Comparison of ENCODE assay signal across 20 cellular contexts in the genomic region with DNA sequence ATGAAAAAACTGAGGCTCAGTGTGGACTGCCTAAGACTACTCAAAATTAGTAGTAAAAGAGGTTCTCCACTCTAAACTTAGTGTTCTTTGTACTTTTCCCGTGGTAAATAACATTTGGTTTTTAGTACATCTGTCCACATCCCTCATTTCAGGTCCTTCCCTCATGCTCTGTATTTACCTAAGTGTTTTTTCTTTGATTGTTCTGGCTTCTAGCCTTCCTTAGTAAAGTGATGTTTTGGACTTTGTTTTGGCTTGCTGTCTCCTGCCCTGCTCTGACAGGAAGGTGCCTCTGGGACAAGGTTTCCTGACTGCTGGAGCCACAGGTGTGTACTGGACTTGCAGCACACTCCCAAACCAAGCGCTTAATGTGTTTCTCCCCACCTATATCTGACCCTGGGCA. TPM values are rescaled to one million over a fixed set of nuclear protein-coding genes. Genes with fewer than 3 reads are reported as not detected.
A peak's percentile ranks its signal among the peaks of the same experiment; 100 is the strongest.
DNase-seq lines count a peak whose midpoint lies in the region; ATAC-seq, FAIRE-seq and TF ChIP-seq lines count a peak whose summit lies in the region.
"Had no signal": no experiment of that assay in that cellular context is flagged by ENCODE, and none has a peak within 500 bp of the region (broad histone marks: within the 10 kb centered on the region; RNA-seq: fewer than 3 reads in every experiment).

No MANE protein-coding gene starts in this region.

- H4K20me1 ChIP-seq in K562 (replicated peaks; ENCODE audit: control insufficient read depth, insufficient read depth, low read length): no peaks in the 10 kb centered on the region

- CTCF ChIA-PET in K562 (lab: Yijun Ruan, JAX; ENCODE audit: low intra/inter-chr PET ratio): no interaction called here

- no peak overlapping the region for H3K27ac Mint-ChIP-seq in stimulated activated effector memory CD8-positive, alpha-beta T cell treated with anti-CD3 and anti-CD28 coated beads, Interleukin-12 subunit alpha, Interleukin-12 subunit beta, amount 100 ng/mL, for 72 hours
- no peak overlapping the region for H3K27ac Mint-ChIP-seq in T-helper 17 cell
- H3K27ac Mint-ChIP-seq: CD8-positive, alpha-beta T cell; HFFc6 had no signal

- H3K36me3 Mint-ChIP-seq in stimulated activated effector memory CD8-positive, alpha-beta T cell treated with anti-CD3 and anti-CD28 coated beads, Interleukin-12 subunit alpha, Interleukin-12 subunit beta, amount 100 ng/mL, for 72 hours: no peaks in the 10 kb centered on the region
- no peaks in the 10 kb centered on the region for H3K36me3 Mint-ChIP-seq in T-helper 17 cell (ENCODE audit: low read depth)
- H3K36me3 Mint-ChIP-seq: CD8-positive, alpha-beta T cell had no signal

- H3K4me2 ChIP-seq in K562 (ENCODE audit: insufficient read depth, low read length): no peak overlapping the region
- H3K4me2 ChIP-seq: A549 had no signal

- H3K9me3 ChIP-seq in K562 (replicated peaks; ENCODE audit: control insufficient read depth, insufficient read depth, low read depth, low read length) (peaks cover 2% of the 10 kb centered on the region; the same call in 1 of the 2 replicates), liver (ENCODE audit: control insufficient read depth in 4 of 4, low read length in 3 of 4) (no peaks in the 10 kb centered on the region), T-helper 17 cell (ENCODE audit: control insufficient read depth, low read length, poor library complexity, severe bottlenecking) (no peaks in the 10 kb centered on the region)
- H3K9me3 ChIP-seq: A549, BE2C, HAP-1 had no signal

- 41% methylated on average over 2 of the region's 2 CpGs for WGBS in K562 (ENCODE audit: insufficient coverage, low coverage, missing lambda C conversion rate)
- 26% methylated on average over 2 of the region's 2 CpGs for WGBS in liver

- intact Hi-C loops in K562 (cut with micrococcal nuclease): no loop called here

- POLR2A ChIA-PET in K562 (lab: Yijun Ruan, JAX): interaction anchor here (0.6 kb wide), 1 partner anchor 58 kb away, joined by 3 read pairs; no protein-coding TSS in a partner anchor

- no peak overlapping the region for H3K4me3 Mint-ChIP-seq in stimulated activated effector memory CD8-positive, alpha-beta T cell treated with anti-CD3 and anti-CD28 coated beads, Interleukin-12 subunit alpha, Interleukin-12 subunit beta, amount 100 ng/mL, for 72 hours
- H3K4me3 Mint-ChIP-seq in T-helper 17 cell: no peak overlapping the region
- H3K4me3 Mint-ChIP-seq: CD8-positive, alpha-beta T cell; HFFc6 had no signal

- TF ChIP-seq RAD21 in K562 (CRISPR knock-in tag; conservative IDR thresholded peaks at IDR 0.05 in 1 of 2, IDR thresholded peaks at IDR 0.05 in 1 of 2): no peak
- peak; percentile 55 to 70 for TF ChIP-seq RAD21 in liver (IDR thresholded peaks at IDR 0.05)

- TF ChIP-seq EP300 in K562 (IDR thresholded peaks at IDR 0.05; ENCODE audit: low read length): no peak

- H3K9me3 Mint-ChIP-seq in stimulated activated effector memory CD8-positive, alpha-beta T cell treated with anti-CD3 and anti-CD28 coated beads, Interleukin-12 subunit alpha, Interleukin-12 subunit beta, amount 100 ng/mL, for 72 hours: no peaks in the 10 kb centered on the region
- H3K9me3 Mint-ChIP-seq: HFFc6 had no signal

- FAIRE-seq in K562 (lab: Jason Lieb, UNC): peak; percentile 55
- no peak for FAIRE-seq in D721Med (lab: Jason Lieb, UNC)
- FAIRE-seq: GM12892, GM19239 had no signal

- DNase-seq in K562 (ENCODE audit: extremely low read depth in 1 of 4, low spot score in 3 of 4) (no peak), D721Med (ENCODE audit: insufficient read length, low spot score) (no peak), iPS-NIHi11 (ENCODE audit: low spot score) (no peak), T-helper 17 cell (no peak)
- no peak for DNase-seq in stimulated activated effector memory CD8-positive, alpha-beta T cell treated with anti-CD3 and anti-CD28 coated beads, Interleukin-12 subunit alpha, Interleukin-12 subunit beta, amount 100 ng/mL, for 72 hours (ENCODE audit: low spot score in 2 of 2)
- DNase-seq: BE2C; CD8-positive, alpha-beta T cell; COR-L47; DND-41; GDM1; GOT3; HFFc6 had no signal

- ATAC-seq in K562 (peak; percentile 57), T-helper 17 cell (no peak)
- peak; percentile 16 for ATAC-seq in stimulated activated effector memory CD8-positive, alpha-beta T cell treated with anti-CD3 and anti-CD28 coated beads, Interleukin-12 subunit alpha, Interleukin-12 subunit beta, amount 100 ng/mL, for 72 hours
- ATAC-seq: CD8-positive, alpha-beta T cell had no signal

- no peak for TF ChIP-seq POLR2A in K562 (conservative IDR thresholded peaks at IDR 0.05)

- no peaks in the 10 kb centered on the region for H3K9me1 ChIP-seq in K562 (ENCODE audit: control insufficient read depth, insufficient read depth, low read length)

- H3K4me3 ChIP-seq in K562 (no peak overlapping the region), liver (ENCODE audit: low read depth in 1 of 3, low read length in 3 of 3) (peak overlapping the region in 1 of 3 donors; percentile 29)
- H3K4me3 ChIP-seq: A549, HAP-1 had no signal

- no peaks in the 10 kb centered on the region for H3K4me1 ChIP-seq in K562 (replicated peaks in 1 of 2; ENCODE audit: control insufficient read depth in 2 of 2, insufficient read depth in 2 of 2, low read length in 2 of 2)
- H3K4me1 ChIP-seq in liver (ENCODE audit: control insufficient read depth in 4 of 4, insufficient read depth in 4 of 4, low read length in 3 of 4): peaks cover 5 to 16% (median 12%) of the 10 kb centered on the region in 4 donors
- H3K4me1 ChIP-seq: A549, BE2C, HAP-1 had no signal

- in situ Hi-C loops in K562 (cut with MboI): no loop called here

- H3K9ac ChIP-seq in K562 (ENCODE audit: insufficient read depth in 1 of 2, low read depth in 2 of 2, low read length in 2 of 2) (no peak overlapping the region), liver (ENCODE audit: low read depth in 1 of 2, low read length in 2 of 2) (peak overlapping the region in 1 of 2 donors; percentile 23)

- TF ChIP-seq CTCF in K562 (IDR thresholded peaks at IDR 0.05 in 2 of 3, conservative IDR thresholded peaks at IDR 0.05 in 1 of 3; ENCODE audit: insufficient read depth in 2 of 3, low read depth in 1 of 3, low read length in 3 of 3) (no peak), liver (IDR thresholded peaks at IDR 0.05; ENCODE audit: low read depth, low read length, missing input control) (no peak), D721Med (IDR thresholded peaks at IDR 0.05; ENCODE audit: insufficient read depth, missing control alignments) (no peak)

- H3K27me3 ChIP-seq in K562 (ENCODE audit: control insufficient read depth in 2 of 2, insufficient read depth in 2 of 2, low read length in 2 of 2) (no peaks in the 10 kb centered on the region), liver (ENCODE audit: control insufficient read depth in 4 of 4, insufficient read depth in 4 of 4, low read length in 3 of 4) (no peaks in the 10 kb centered on the region)
- H3K27me3 ChIP-seq: BE2C had no signal

- peaks cover 2% of the 10 kb centered on the region for H3K27me3 Mint-ChIP-seq in T-helper 17 cell

- no TSS peak for BruUV-seq in K562 (replicated peaks; lab: Mats Ljungman, UMichigan)

- no peaks in the 10 kb centered on the region for H3K79me2 ChIP-seq in K562 (ENCODE audit: control insufficient read depth, insufficient read depth, low read length)

- H3K27ac ChIP-seq in K562 (ENCODE audit: extremely low read depth, low read depth, low read length) (no peak overlapping the region), liver (ENCODE audit: low read depth in 1 of 2, low read length in 2 of 2) (peak overlapping the region; percentile 60 to 63)
- H3K27ac ChIP-seq: A549, C4-2B had no signal

- H3K36me3 ChIP-seq in K562 (ENCODE audit: control insufficient read depth, insufficient read depth, low read length): no peaks in the 10 kb centered on the region
- no peaks in the 10 kb centered on the region for H3K36me3 ChIP-seq in liver (ENCODE audit: control insufficient read depth in 4 of 4, insufficient read depth in 3 of 4, low read depth in 1 of 4, low read length in 3 of 4)
- H3K36me3 ChIP-seq: BE2C, HAP-1 had no signal

- peak overlapping the region; percentile 63 for H2AFZ ChIP-seq in K562 (ENCODE audit: low read depth, low read length)

- no peaks in the 10 kb centered on the region for H3K4me1 Mint-ChIP-seq in stimulated activated effector memory CD8-positive, alpha-beta T cell treated with anti-CD3 and anti-CD28 coated beads, Interleukin-12 subunit alpha, Interleukin-12 subunit beta, amount 100 ng/mL, for 72 hours
- H3K4me1 Mint-ChIP-seq in T-helper 17 cell: no peaks in the 10 kb centered on the region

RNA-seq across cellular contexts. Expression of gene ALDH1A2, which starts 29.9 kb away (rescaled TPM):
- total RNA-seq in K562 (2011; cell fraction: chromatin; rRNA removed; ENCODE audit: low replicate concordance): 198 and 216 TPM in 2 replicates
- 93.6 and 103 TPM in 2 replicates for total RNA-seq in K562 (2011; cell fraction: nucleolus; rRNA removed)
- 137 and 198 TPM in 2 replicates for total RNA-seq in K562 (2011; cell fraction: nucleoplasm; rRNA removed)
- total RNA-seq in K562 (2014; rRNA removed) (231 and 291 TPM in 2 replicates), K562 (2014; rRNA removed; fragmentation: Illumina TruSeq; extraction: Trizol) (333 and 354 TPM in 2 replicates), K562 (2015; rRNA removed; fragmentation: Illumina TruSeq; extraction: Trizol) (328 and 338 TPM in 2 replicates), K562 (2021) (393 and 398 TPM in 2 replicates), liver (10 to 100 TPM in 1 of 2 donors, 1 to 10 TPM in 1; 1.2 to 22.7 TPM), T-helper 17 cell (under 1 TPM in 1 of 2 donors, not detected in 1; 0.47 TPM)
- polyA plus RNA-seq in K562 (2011; rRNA removed) (357 and 368 TPM in 2 replicates), K562 (2014; fragmentation: Illumina TruSeq; extraction: Trizol) (310 and 328 TPM in 2 replicates), K562 (2014; fragmentation: Nextera tagmentation; extraction: Ambion mirVana) (100 to 1,000 TPM; 115 to 185 TPM), K562 (2014; rRNA removed) (347 and 404 TPM in 2 replicates), liver (10 to 100 TPM; 13.4 to 14.5 TPM)
- polyA plus RNA-seq in K562 (2011; cell fraction: cytosol; rRNA removed): 230 and 238 TPM in 2 replicates
- polyA plus RNA-seq in K562 (2011; cell fraction: nucleus; rRNA removed): 194 and 196 TPM in 2 replicates
- polyA plus RNA-seq in K562 (2012): 303 and 340 TPM in 2 replicates
- polyA minus RNA-seq in K562 (2011; rRNA and poly(A)+ RNA removed): 402 and 407 TPM in 2 replicates
- polyA minus RNA-seq in K562 (2011; cell fraction: cytosol; rRNA and poly(A)+ RNA removed): 228 and 368 TPM in 2 replicates
- polyA minus RNA-seq in K562 (2011; cell fraction: nucleus; rRNA and poly(A)+ RNA removed): 133 and 189 TPM in 2 replicates
- total RNA-seq: CD8-positive, alpha-beta T cell; HFFc6; HT1080 had no signal

RNA-seq across cellular contexts. Expression of gene AQP9, which starts 42.8 kb away (rescaled TPM):
- 0.32 and 0.81 TPM in 2 replicates for total RNA-seq in K562 (2011; cell fraction: chromatin; rRNA removed; ENCODE audit: low replicate concordance)
- 0.17 and 0.39 TPM in 2 replicates for total RNA-seq in K562 (2011; cell fraction: nucleolus; rRNA removed)
- 0.29 TPM in 1 of 2 replicates, not detected in the other for total RNA-seq in K562 (2011; cell fraction: nucleoplasm; rRNA removed)
- total RNA-seq in K562 (2014; rRNA removed): 0.05 TPM in 1 of 2 replicates, not detected in the other
- total RNA-seq in K562 (2014; rRNA removed; fragmentation: Illumina TruSeq; extraction: Trizol): 0.06 TPM in 1 of 2 replicates, not detected in the other
- total RNA-seq in K562 (2015; rRNA removed; fragmentation: Illumina TruSeq; extraction: Trizol): 0.07 TPM in 1 of 2 replicates, not detected in the other
- 0.09 TPM in 1 of 2 replicates, not detected in the other for total RNA-seq in K562 (2021)
- polyA plus RNA-seq in K562 (2011; rRNA removed): 0.04 and 0.07 TPM in 2 replicates
- polyA plus RNA-seq in K562 (2011; cell fraction: cytosol; rRNA removed): 0.04 TPM in 1 of 2 replicates, not detected in the other
- 0.20 and 0.31 TPM in 2 replicates for polyA plus RNA-seq in K562 (2011; cell fraction: nucleus; rRNA removed)
- 0.08 and 0.53 TPM in 2 replicates for polyA plus RNA-seq in K562 (2012)
- not detected in 2 replicates for polyA plus RNA-seq in K562 (2014; fragmentation: Illumina TruSeq; extraction: Trizol)
- under 1 TPM in 1 of 2 experiments, not detected in 1; 0.08 TPM for polyA plus RNA-seq in K562 (2014; fragmentation: Nextera tagmentation; extraction: Ambion mirVana)
- polyA plus RNA-seq in K562 (2014; rRNA removed): 0.33 TPM in 1 of 2 replicates, not detected in the other
- polyA minus RNA-seq in K562 (2011; rRNA and poly(A)+ RNA removed): 0.12 TPM in 1 of 2 replicates, not detected in the other
- polyA minus RNA-seq in K562 (2011; cell fraction: cytosol; rRNA and poly(A)+ RNA removed): not detected in 2 replicates
- polyA minus RNA-seq in K562 (2011; cell fraction: nucleus; rRNA and poly(A)+ RNA removed): not detected in 2 replicates
- 100 to 1,000 TPM in 1 of 2 donors, 1 to 10 TPM in 1; 1.4 to 103 TPM for total RNA-seq in liver
- polyA plus RNA-seq in liver: 100 to 1,000 TPM in 1 of 2 donors, 10 to 100 TPM in 1; 69.9 to 111 TPM
- 1 to 10 TPM in 1 of 2 donors, under 1 TPM in 1; 0.78 to 3.5 TPM for total RNA-seq in T-helper 17 cell
- total RNA-seq: CD8-positive, alpha-beta T cell; HFFc6; HT1080 had no signal
- polyA plus RNA-seq: A549, AG04450 had no signal
